Comparison of ENCODE assay signal across 8 cellular contexts in the genomic region with DNA sequence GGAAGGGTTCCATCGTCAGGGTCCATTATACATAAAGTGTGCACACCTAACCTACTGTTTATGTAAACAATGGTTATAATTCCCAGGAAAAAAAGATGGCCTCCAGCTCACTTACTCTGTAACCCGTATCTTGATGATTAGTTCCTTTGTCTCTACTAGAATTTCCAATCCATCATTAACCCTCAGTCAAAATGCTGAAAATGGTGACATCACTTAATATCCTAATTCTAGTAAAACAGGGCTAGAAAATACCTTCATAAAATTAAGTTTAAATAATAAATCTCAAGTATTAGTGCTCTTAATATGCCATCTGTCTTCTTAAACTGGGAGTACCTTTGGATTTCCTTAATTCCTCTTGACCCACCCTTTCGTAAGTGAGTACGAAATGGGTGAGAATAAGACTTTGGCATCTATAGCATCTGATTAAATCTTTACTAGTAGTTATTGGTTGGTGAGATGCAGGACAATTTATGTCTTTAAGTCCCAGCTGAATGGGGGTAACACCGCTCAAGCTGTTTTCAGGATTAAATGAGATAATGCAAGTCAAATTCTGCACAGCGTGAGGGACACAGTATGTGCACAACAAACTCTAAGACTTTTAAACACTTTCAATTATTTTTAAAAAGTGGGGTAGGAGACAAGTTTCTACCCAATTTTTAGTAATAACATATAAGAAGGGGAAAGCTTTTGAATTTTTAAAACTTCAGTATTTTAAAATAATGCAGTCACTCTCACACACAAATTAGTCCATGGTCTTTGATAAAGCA. TPM values are rescaled to one million over a fixed set of nuclear protein-coding genes. Genes with fewer than 3 reads are reported as not detected.
DNase-seq lines count a peak whose midpoint lies in the region; ATAC-seq and TF ChIP-seq lines count a peak whose summit lies in the region.

No MANE protein-coding gene starts in this region.

- H3K27me3 Mint-ChIP-seq in T-helper 1 cell treated with Interleukin-12 subunit alpha and Interleukin-12 subunit beta and Interleukin-4 antibody, amounts not matched to agents 30 μg/mL and 1 μg/mL, for 36 hours (ENCODE audit: low read depth), result no peaks in the 10 kb centered on the region

- H3K9me3 ChIP-seq in iPS-18a (ENCODE audit: control insufficient read depth, low read depth, low read length), result no peaks in the 10 kb centered on the region
- no peaks in the 10 kb centered on the region for H3K9me3 ChIP-seq in stomach

- H3K27ac Mint-ChIP-seq in T-helper 1 cell treated with Interleukin-12 subunit alpha and Interleukin-12 subunit beta and Interleukin-4 antibody, amounts not matched to agents 30 μg/mL and 1 μg/mL, for 36 hours, result peak overlapping the region; percentile 93
- peak overlapping the region; percentile 81 to 94 for H3K27ac Mint-ChIP-seq in activated naive CD4-positive, alpha-beta T cell treated with anti-CD3 and anti-CD28 coated beads, Interleukin-2, amount 50 U/mL, for 72 hours

- no peak for TF ChIP-seq CTCF in stomach (IDR thresholded peaks at IDR 0.05)

- H3K4me1 Mint-ChIP-seq in T-helper 1 cell treated with Interleukin-12 subunit alpha and Interleukin-12 subunit beta and Interleukin-4 antibody, amounts not matched to agents 30 μg/mL and 1 μg/mL, for 36 hours (ENCODE audit: low read depth), result peaks cover 28% of the 10 kb centered on the region

- no peak for TF ChIP-seq EP300 in stomach (IDR thresholded peaks at IDR 0.05)

- no peaks in the 10 kb centered on the region for H3K36me3 ChIP-seq in iPS-18a (ENCODE audit: control insufficient read depth, low read depth, low read length)
- no peaks in the 10 kb centered on the region for H3K36me3 ChIP-seq in stomach

- H3K27ac ChIP-seq in iPS-18a (ENCODE audit: low read length) (no peak overlapping the region), stomach (peak overlapping the region; percentile 83 to 95 (median 92))

- intact Hi-C loops in stomach (cut with DNase I; ENCODE audit: low total_unique reads), result no loop called here

- TF ChIP-seq POLR2A in stomach (IDR thresholded peaks at IDR 0.05), result no peak

- WGBS in stomach, 5 donors, result 81 to 85% (median 82%) methylated on average over 6 of the region's 6 CpGs

- H3K4me1 ChIP-seq in iPS-18a (ENCODE audit: control insufficient read depth, low read depth, low read length) (peaks cover 13% of the 10 kb centered on the region), stomach (peaks cover 6 to 38% (median 17%) of the 10 kb centered on the region in 4 donors)

- no peaks in the 10 kb centered on the region for H3K9me3 Mint-ChIP-seq in T-helper 1 cell treated with Interleukin-12 subunit alpha and Interleukin-12 subunit beta and Interleukin-4 antibody, amounts not matched to agents 30 μg/mL and 1 μg/mL, for 36 hours
- H3K9me3 Mint-ChIP-seq in activated naive CD4-positive, alpha-beta T cell treated with anti-CD3 and anti-CD28 coated beads, Interleukin-2, amount 50 U/mL, for 72 hours, result no peaks in the 10 kb centered on the region

- DNase-seq in T-helper 1 cell (no peak), stomach (no peak), HPDE6-E6E7 (ENCODE audit: extremely low spot score) (no peak)
- no peak for DNase-seq in activated naive CD4-positive, alpha-beta T cell treated with anti-CD3 and anti-CD28 coated beads, Interleukin-2, amount 50 U/mL, for 72 hours (ENCODE audit: low spot score in 2 of 2)

- H3K4me3 Mint-ChIP-seq in T-helper 1 cell treated with Interleukin-12 subunit alpha and Interleukin-12 subunit beta and Interleukin-4 antibody, amounts not matched to agents 30 μg/mL and 1 μg/mL, for 36 hours, result peak overlapping the region; percentile 97

- peak overlapping the region; percentile 92 for H3K9ac ChIP-seq in iPS-18a (ENCODE audit: low read length)

- ATAC-seq in activated naive CD4-positive, alpha-beta T cell treated with anti-CD3 and anti-CD28 coated beads, Interleukin-2, amount 50 U/mL, for 72 hours, result no peak
- ATAC-seq in GM21390 (IDR thresholded peaks at IDR 0.05; ENCODE audit: unreplicated experiment) (no peak), HG02840 (IDR thresholded peaks at IDR 0.05; ENCODE audit: low FRiP score, unreplicated experiment) (no peak)

- H3K27me3 ChIP-seq in iPS-18a (ENCODE audit: control insufficient read depth, insufficient read depth, low read length) (no peaks in the 10 kb centered on the region), stomach (no peaks in the 10 kb centered on the region)

- peaks cover 5% of the 10 kb centered on the region for H3K36me3 Mint-ChIP-seq in T-helper 1 cell treated with Interleukin-12 subunit alpha and Interleukin-12 subunit beta and Interleukin-4 antibody, amounts not matched to agents 30 μg/mL and 1 μg/mL, for 36 hours (ENCODE audit: low read depth)
- H3K36me3 Mint-ChIP-seq in activated naive CD4-positive, alpha-beta T cell treated with anti-CD3 and anti-CD28 coated beads, Interleukin-2, amount 50 U/mL, for 72 hours, result peaks cover 5 to 12% of the 10 kb centered on the region in 2 donors

- peak overlapping the region; percentile 96 for H3K4me3 ChIP-seq in iPS-18a (ENCODE audit: low read length)
- peak overlapping the region; percentile 72 to 81 (median 76) for H3K4me3 ChIP-seq in stomach

RNA-seq across cellular contexts. Expression of gene HMGN3, which starts 1.6 kb away (rescaled TPM):
- total RNA-seq in activated naive CD4-positive, alpha-beta T cell treated with anti-CD3 and anti-CD28 coated beads, Interleukin-2, amount 50 U/mL, for 72 hours, result 10 to 100 TPM; 49.8 to 57.0 TPM
- total RNA-seq in stomach, result 100 to 1,000 TPM in 1 of 5 donors, 10 to 100 TPM in 4; 34.8 to 118 (median 50.2) TPM
- polyA plus RNA-seq in stomach, result 100 to 1,000 TPM; 109 to 150 (median 146) TPM
